ENCODE assay signal across 28 cellular contexts in genomic region chr12:103812789-103813188, GRCh38.
"Had no signal": no experiment of that assay in that cellular context is flagged by ENCODE, and none has a peak within 500 bp of the region (broad histone marks: within the 10 kb centered on the region; RNA-seq: fewer than 3 reads in every experiment).

No MANE protein-coding gene starts in this region.

- H3K9me3 Mint-ChIP-seq: activated CD4-positive, alpha-beta memory T cell treated with anti-CD3 and anti-CD28 coated beads, Interleukin-2, amount 10 ng/mL, durations not matched to agents 7 days and 5 days; activated CD4-positive, alpha-beta T cell treated with anti-CD3 and anti-CD28 coated beads, Interleukin-2, amount 10 ng/mL, durations not matched to agents 7 days and 5 days; activated T-cell treated with anti-CD3 and anti-CD28 coated beads, Interleukin-2, amount 50 U/mL, for 24 hours; naive thymus-derived CD8-positive, alpha-beta T cell; neural crest cell had no signal

- H3K9ac ChIP-seq: parathyroid adenoma had no signal

- H3K4me3 ChIP-seq: coronary artery, dorsolateral prefrontal cortex, gastroesophageal sphincter, right atrium auricular region, spleen, tibial nerve had no signal

- H3K9me3 ChIP-seq: gastroesophageal sphincter, right atrium auricular region, spleen, tibial nerve had no signal

- H3K79me2 ChIP-seq: parathyroid adenoma had no signal

- H3K27me3 Mint-ChIP-seq: activated CD4-positive, alpha-beta memory T cell treated with anti-CD3 and anti-CD28 coated beads, Interleukin-2, amount 10 ng/mL, durations not matched to agents 7 days and 5 days; activated CD4-positive, alpha-beta T cell treated with anti-CD3 and anti-CD28 coated beads, Interleukin-2, amount 10 ng/mL, durations not matched to agents 7 days and 5 days; activated T-cell treated with anti-CD3 and anti-CD28 coated beads, Interleukin-2, amount 50 U/mL, for 24 hours; naive thymus-derived CD8-positive, alpha-beta T cell had no signal

- H3K27ac Mint-ChIP-seq: activated CD4-positive, alpha-beta memory T cell treated with anti-CD3 and anti-CD28 coated beads, Interleukin-2, amount 10 ng/mL, durations not matched to agents 7 days and 5 days; activated CD4-positive, alpha-beta T cell treated with anti-CD3 and anti-CD28 coated beads, Interleukin-2, amount 10 ng/mL, durations not matched to agents 7 days and 5 days; activated T-cell treated with anti-CD3 and anti-CD28 coated beads, Interleukin-2, amount 50 U/mL, for 24 hours had no signal

- H3K4me1 Mint-ChIP-seq: activated CD4-positive, alpha-beta memory T cell treated with anti-CD3 and anti-CD28 coated beads, Interleukin-2, amount 10 ng/mL, durations not matched to agents 7 days and 5 days; activated CD4-positive, alpha-beta T cell treated with anti-CD3 and anti-CD28 coated beads, Interleukin-2, amount 10 ng/mL, durations not matched to agents 7 days and 5 days had no signal

- H3K27ac ChIP-seq: brain microvascular endothelial cell, coronary artery, dorsolateral prefrontal cortex, parathyroid adenoma, right atrium auricular region, spleen, tibial nerve had no signal

- H3K27me3 ChIP-seq: brain microvascular endothelial cell, dorsolateral prefrontal cortex, gastroesophageal sphincter, right atrium auricular region, spleen, tibial nerve had no signal

- H3K4me3 Mint-ChIP-seq: activated CD4-positive, alpha-beta memory T cell treated with anti-CD3 and anti-CD28 coated beads, Interleukin-2, amount 10 ng/mL, durations not matched to agents 7 days and 5 days; activated CD4-positive, alpha-beta T cell treated with anti-CD3 and anti-CD28 coated beads, Interleukin-2, amount 10 ng/mL, durations not matched to agents 7 days and 5 days; activated T-cell treated with anti-CD3 and anti-CD28 coated beads, Interleukin-2, amount 50 U/mL, for 24 hours; naive thymus-derived CD8-positive, alpha-beta T cell; neural crest cell had no signal

- H3K36me3 ChIP-seq: brain microvascular endothelial cell, right atrium auricular region had no signal

- H2AFZ ChIP-seq: parathyroid adenoma had no signal

- ATAC-seq: gastroesophageal sphincter; left colon; naive thymus-derived CD8-positive, alpha-beta T cell had no signal

- DNase-seq: activated CD4-positive, alpha-beta memory T cell treated with anti-CD3 and anti-CD28 coated beads, Interleukin-2, amount 10 ng/mL, durations not matched to agents 7 days and 5 days; activated CD4-positive, alpha-beta T cell treated with anti-CD3 and anti-CD28 coated beads, Interleukin-2, amount 10 ng/mL, durations not matched to agents 7 days and 5 days; activated CD4-positive, CD25-positive, alpha-beta regulatory T cell treated with anti-CD3 and anti-CD28 coated beads, Interleukin-2, amount 50 U/mL, for 72 hours; activated CD8-positive, alpha-beta memory T cell treated with anti-CD3 and anti-CD28 coated beads, Interleukin-2, amount 50 U/mL, for 48 hours; activated gamma-delta T cell treated with Interleukin-2 at 50 U/mL for 16 hours; activated naive CD4-positive, alpha-beta T cell treated with anti-CD3 and anti-CD28 coated beads, Interleukin-2, amount 50 U/mL, for 16 hours; activated T-cell treated with anti-CD3 and anti-CD28 coated beads, Interleukin-2, amount 50 U/mL, for 24 hours; amniotic stem cell; brain microvascular endothelial cell; dorsolateral prefrontal cortex; effector memory CD4-positive, alpha-beta T cell; erythroblast; head of caudate nucleus; hippocampal formation; left colon; mammary epithelial cell; midbrain; naive thymus-derived CD8-positive, alpha-beta T cell; occipital lobe; spleen; stimulated activated naive CD4-positive, alpha-beta T cell treated with Interleukin-2 at 50 U/mL for 16 hours; T1000 had no signal
